24 cellular contexts compared by ENCODE assay signal in genomic region chr7:142329062-142329788, GRCh38.
DNase-seq lines count a peak whose midpoint lies in the region; FAIRE-seq and TF ChIP-seq lines count a peak whose summit lies in the region.
"Had no signal": no experiment of that assay in that cellular context is flagged by ENCODE, and none has a peak within 500 bp of the region (broad histone marks: within the 10 kb centered on the region; RNA-seq: fewer than 3 reads in every experiment).

No MANE protein-coding gene starts in this region.

- H3K9ac ChIP-seq in kidney (ENCODE audit: low read length in 2 of 2) = no peak overlapping the region
- no peak overlapping the region for H3K9ac ChIP-seq in GM23248

- no peak for TF ChIP-seq CTCF in type B pancreatic cell (conservative IDR thresholded peaks at IDR 0.05)
- no peak for TF ChIP-seq CTCF in kidney (IDR thresholded peaks at IDR 0.05; ENCODE audit: borderline replicate concordance, extremely low read depth, insufficient read depth)
- no peak for TF ChIP-seq CTCF in tibial artery (IDR thresholded peaks at IDR 0.05)

- H3K4me3 ChIP-seq in kidney (ENCODE audit: low read length in 2 of 2) (no peak overlapping the region), GM23248 (no peak overlapping the region), tibial artery (no peak overlapping the region)
- H3K4me3 ChIP-seq: dorsolateral prefrontal cortex, gastroesophageal sphincter, pancreas, spleen had no signal

- H3K9me3 ChIP-seq in kidney (ENCODE audit: control insufficient read depth in 1 of 2, low read length in 2 of 2) (no peaks in the 10 kb centered on the region), GM23248 (ENCODE audit: low read depth) (no peaks in the 10 kb centered on the region), tibial artery (no peaks in the 10 kb centered on the region)
- H3K9me3 ChIP-seq: gastroesophageal sphincter, pancreas, spleen had no signal

- no peak overlapping the region for H3K27ac ChIP-seq in kidney (ENCODE audit: low read depth in 2 of 2, low read length in 2 of 2)
- no peak overlapping the region for H3K27ac ChIP-seq in GM23248
- no peak overlapping the region for H3K27ac ChIP-seq in tibial artery
- H3K27ac ChIP-seq: 22Rv1, dorsolateral prefrontal cortex, gastroesophageal sphincter, pancreas, spleen had no signal

- H3K4me1 Mint-ChIP-seq in activated CD4-positive, alpha-beta memory T cell treated with anti-CD3 and anti-CD28 coated beads, Interleukin-2, amount 10 ng/mL, durations not matched to agents 7 days and 5 days = peaks cover 8% of the 10 kb centered on the region
- peaks cover 8% of the 10 kb centered on the region for H3K4me1 Mint-ChIP-seq in type B pancreatic cell (ENCODE audit: unreplicated experiment)
- H3K4me1 Mint-ChIP-seq: natural killer cell had no signal

- CTCF ChIA-PET in activated CD4-positive, alpha-beta memory T cell treated with anti-CD3 and anti-CD28 coated beads, Interleukin-2, amount 10 ng/mL, durations not matched to agents 7 days and 5 days (lab: Charles Lee) = interaction anchor here (1.1 kb wide), 1 partner anchor 482 kb away, joined by 3 read pairs; no protein-coding TSS in a partner anchor

- H3K36me3 Mint-ChIP-seq in activated CD4-positive, alpha-beta memory T cell treated with anti-CD3 and anti-CD28 coated beads, Interleukin-2, amount 10 ng/mL, durations not matched to agents 7 days and 5 days (ENCODE audit: low read depth) = no peaks in the 10 kb centered on the region
- H3K36me3 Mint-ChIP-seq in type B pancreatic cell = no peaks in the 10 kb centered on the region
- H3K36me3 Mint-ChIP-seq: CD8-positive, alpha-beta T cell; natural killer cell had no signal

- FAIRE-seq in kidney (lab: Jason Lieb, UNC) = no peak
- FAIRE-seq: pancreas had no signal

- DNase-seq in NCI-H2171 treated with DMSO at 0.1 percent for 48 hours (lab: John Stamatoyannopoulos, UW) = peak; percentile 46
- no peak for DNase-seq in NCI-H2171 (lab: John Stamatoyannopoulos, UW)
- DNase-seq in activated CD4-positive, alpha-beta memory T cell treated with anti-CD3 and anti-CD28 coated beads, Interleukin-2, amount 10 ng/mL, durations not matched to agents 7 days and 5 days = no peak
- peak; percentile 14 for DNase-seq in mucosa of gallbladder (ENCODE audit: low spot score)
- DNase-seq in type B pancreatic cell (ENCODE audit: extremely low spot score, unreplicated experiment) = no peak
- DNase-seq in kidney = no peak
- DNase-seq in GM23248 = no peak
- no peak for DNase-seq in tibial artery
- DNase-seq: activated CD8-positive, alpha-beta T cell treated with anti-CD3 and anti-CD28 coated beads for 36 hours; activated effector memory CD4-positive, alpha-beta T cell treated with anti-CD3 and anti-CD28 coated beads, Interleukin-2, amount 50 U/mL, for 16 hours; activated T-cell treated with anti-CD3 and anti-CD28 coated beads for 4 hours; CD8-positive, alpha-beta T cell; dorsolateral prefrontal cortex; hippocampal formation; MM.1S; natural killer cell; NCI-H2081 treated with DMSO at 0.1 percent for 48 hours; NCI-H774; pancreas; right cardiac atrium; spleen had no signal

- no peak overlapping the region for H3K4me2 ChIP-seq in GM23248 (ENCODE audit: unreplicated experiment)

- 29% methylated on average over 5 of the region's 5 CpGs for WGBS in GM23248 (ENCODE audit: low coverage in 1 of 2, low lambda C conversion rate in 2 of 2, missing lambda C conversion rate in 2 of 2), 2 experiments

- H3K27me3 Mint-ChIP-seq in activated CD4-positive, alpha-beta memory T cell treated with anti-CD3 and anti-CD28 coated beads, Interleukin-2, amount 10 ng/mL, durations not matched to agents 7 days and 5 days = peaks cover 21% of the 10 kb centered on the region
- peaks cover 4% of the 10 kb centered on the region for H3K27me3 Mint-ChIP-seq in type B pancreatic cell

- no peak overlapping the region for H3K4me3 Mint-ChIP-seq in activated CD4-positive, alpha-beta memory T cell treated with anti-CD3 and anti-CD28 coated beads, Interleukin-2, amount 10 ng/mL, durations not matched to agents 7 days and 5 days
- peak overlapping the region; percentile 40 for H3K4me3 Mint-ChIP-seq in type B pancreatic cell
- H3K4me3 Mint-ChIP-seq: CD8-positive, alpha-beta T cell; central memory CD8-positive, alpha-beta T cell; natural killer cell had no signal

- H3K79me2 ChIP-seq in GM23248 (ENCODE audit: insufficient read depth) = no peaks in the 10 kb centered on the region

- H3K36me3 ChIP-seq in kidney (ENCODE audit: control insufficient read depth in 1 of 2, insufficient read depth in 2 of 2, low read length in 2 of 2) (no peaks in the 10 kb centered on the region), GM23248 (ENCODE audit: low read depth) (no peaks in the 10 kb centered on the region), tibial artery (no peaks in the 10 kb centered on the region)
- H3K36me3 ChIP-seq: gastroesophageal sphincter, pancreas, spleen had no signal

- intact Hi-C loops in kidney (cut with DNase I) = no loop called here
- intact Hi-C loops in tibial artery (cut with DNase I; ENCODE audit: low total_unique reads) = no loop called here

- H3K4me1 ChIP-seq in kidney (ENCODE audit: control insufficient read depth in 1 of 2, insufficient read depth in 1 of 2, low read depth in 1 of 2, low read length in 2 of 2) = no peaks in the 10 kb centered on the region
- no peaks in the 10 kb centered on the region for H3K4me1 ChIP-seq in GM23248 (ENCODE audit: insufficient read depth)
- H3K4me1 ChIP-seq in tibial artery = no peaks in the 10 kb centered on the region
- H3K4me1 ChIP-seq: gastroesophageal sphincter had no signal

- H2AFZ ChIP-seq in GM23248 = no peak overlapping the region

- H3F3A ChIP-seq in GM23248 (ENCODE audit: insufficient read depth) = no peaks in the 10 kb centered on the region

- peaks cover 40% of the 10 kb centered on the region for H3K27me3 ChIP-seq in GM23248 (replicated peaks; ENCODE audit: insufficient read depth)
- peaks cover 0 to 4% of the 10 kb centered on the region in 2 donors for H3K27me3 ChIP-seq in tibial artery
- H3K27me3 ChIP-seq: pancreas had no signal

- H3K9me2 ChIP-seq in GM23248 (ENCODE audit: insufficient read depth) = no peaks in the 10 kb centered on the region

- H4K20me1 ChIP-seq in GM23248 (ENCODE audit: insufficient read depth) = no peaks in the 10 kb centered on the region

- no peaks in the 10 kb centered on the region for H3K9me3 Mint-ChIP-seq in activated CD4-positive, alpha-beta memory T cell treated with anti-CD3 and anti-CD28 coated beads, Interleukin-2, amount 10 ng/mL, durations not matched to agents 7 days and 5 days
- no peaks in the 10 kb centered on the region for H3K9me3 Mint-ChIP-seq in type B pancreatic cell
- H3K9me3 Mint-ChIP-seq: activated CD8-positive, alpha-beta T cell treated with anti-CD3 and anti-CD28 coated beads for 36 hours; CD8-positive, alpha-beta T cell; central memory CD8-positive, alpha-beta T cell; natural killer cell had no signal

- peak overlapping the region; percentile 14 for H3K27ac Mint-ChIP-seq in activated CD4-positive, alpha-beta memory T cell treated with anti-CD3 and anti-CD28 coated beads, Interleukin-2, amount 10 ng/mL, durations not matched to agents 7 days and 5 days
- no peak overlapping the region for H3K27ac Mint-ChIP-seq in type B pancreatic cell
- H3K27ac Mint-ChIP-seq: activated CD8-positive, alpha-beta T cell treated with anti-CD3 and anti-CD28 coated beads for 36 hours; CD8-positive, alpha-beta T cell; natural killer cell had no signal

- POLR2A ChIA-PET in activated CD4-positive, alpha-beta memory T cell treated with anti-CD3 and anti-CD28 coated beads, Interleukin-2, amount 10 ng/mL, durations not matched to agents 7 days and 5 days (lab: Charles Lee) = no interaction called here

- in situ Hi-C loops in GM23248 (cut with MboI) = no loop called here

Comparison
In these comparisons a context has a peak if more than half of its experiments do, and no peak if none do; other contexts are left out.
1. DNase-seq: peak in NCI-H2171 treated with DMSO at 0.1 percent for 48 hours (single experiment) and mucosa of gallbladder (single experiment); none in NCI-H2171 (single experiment), activated CD4-positive, alpha-beta memory T cell treated with anti-CD3 and anti-CD28 coated beads, Interleukin-2, amount 10 ng/mL, durations not matched to agents 7 days and 5 days (single experiment), type B pancreatic cell (single experiment), kidney (single experiment), GM23248 (single experiment) and tibial artery (0 of 2).